ENCODE assay signal across 28 cellular contexts in the genomic region with DNA sequence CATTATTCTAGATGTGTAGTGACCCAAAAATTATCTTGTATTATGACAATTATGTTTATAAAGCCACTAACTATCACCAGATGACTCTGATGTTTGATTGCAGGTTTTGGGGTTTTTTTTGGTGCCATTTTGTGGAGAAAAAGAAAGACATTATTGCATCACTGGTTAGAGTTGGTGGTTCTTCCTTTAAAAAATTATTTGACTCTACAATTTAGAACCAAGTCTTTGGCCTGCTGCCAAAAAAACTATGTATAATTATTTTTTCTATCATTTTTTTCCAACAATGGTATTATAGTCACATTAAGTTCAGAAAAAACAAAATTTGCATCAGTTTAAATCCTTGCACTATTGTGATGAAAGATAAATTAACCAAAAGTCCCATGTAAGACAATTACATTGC.
"Had no signal": no experiment of that assay in that cellular context is flagged by ENCODE, and none has a peak within 500 bp of the region (broad histone marks: within the 10 kb centered on the region; RNA-seq: fewer than 3 reads in every experiment).

No MANE protein-coding gene starts in this region.

- H3K4me3 ChIP-seq: colonic mucosa, coronary artery, dorsolateral prefrontal cortex, esophagus muscularis mucosa, esophagus squamous epithelium, gastrocnemius medialis, gastroesophageal sphincter, heart left ventricle, heart right ventricle, hepatocyte had no signal

- ATAC-seq: effector memory CD8-positive, alpha-beta T cell; esophagus mucosa; foreskin keratinocyte; gastrocnemius medialis; gastroesophageal sphincter; heart left ventricle; heart right ventricle had no signal

- H3K4me2 ChIP-seq: hepatocyte had no signal

- H3K36me3 ChIP-seq: colonic mucosa, esophagus muscularis mucosa, esophagus squamous epithelium, gastrocnemius medialis, gastroesophageal sphincter, heart left ventricle, heart right ventricle had no signal

- DNase-seq: colonic mucosa; cortex of kidney; dermis blood vessel endothelial cell; dorsolateral prefrontal cortex; effector CD4-positive, alpha-beta T cell; effector CD8-positive, alpha-beta T cell; effector memory CD4-positive, alpha-beta T cell; effector memory CD8-positive, alpha-beta T cell; endodermal cell; erythroblast; esophagus squamous epithelium; foreskin fibroblast; foreskin keratinocyte; foreskin melanocyte; gastrocnemius medialis; glutamatergic neuron; head of caudate nucleus; heart left ventricle; heart right ventricle; hippocampal formation had no signal

- H3K9me3 ChIP-seq: colonic mucosa, esophagus muscularis mucosa, gastrocnemius medialis, gastroesophageal sphincter, heart left ventricle had no signal

- H3K27me3 ChIP-seq: colonic mucosa, dorsolateral prefrontal cortex, esophagus muscularis mucosa, esophagus squamous epithelium, foreskin keratinocyte, gastrocnemius medialis, gastroesophageal sphincter, heart left ventricle, heart right ventricle, hepatocyte had no signal

- H3K79me2 ChIP-seq: hepatocyte had no signal

- H2AFZ ChIP-seq: hepatocyte had no signal

- H3K4me1 ChIP-seq: colonic mucosa, esophagus muscularis mucosa, esophagus squamous epithelium, foreskin keratinocyte, gastrocnemius medialis, gastroesophageal sphincter, heart left ventricle, heart right ventricle had no signal

- FAIRE-seq: endothelial cell of umbilical vein, frontal cortex had no signal

- H3K27ac ChIP-seq: colonic mucosa, coronary artery, dorsolateral prefrontal cortex, epithelial cell of prostate, esophagus muscularis mucosa, esophagus squamous epithelium, foreskin keratinocyte, gastrocnemius medialis, gastroesophageal sphincter, heart left ventricle, heart right ventricle, hepatocyte had no signal
